In genomic region chr3:142279965-142280590, GRCh38 we compare ENCODE assay signal across 8 cellular contexts. TPM values are rescaled to one million over a fixed set of nuclear protein-coding genes. Genes with fewer than 3 reads are reported as not detected.
DNase-seq lines count a peak whose midpoint lies in the region; ATAC-seq and TF ChIP-seq lines count a peak whose summit lies in the region.

No MANE protein-coding gene starts in this region.

- no peak overlapping the region for H3K4me3 ChIP-seq in AG04450 (ENCODE audit: low read depth, low read length)
- H3K4me3 ChIP-seq in cardiac fibroblast (replicated peaks in 1 of 2; ENCODE audit: low read depth in 2 of 2, low read length in 2 of 2), result no peak overlapping the region

- H3K27ac ChIP-seq in AG04450 (ENCODE audit: low read depth, low read length), result no peak overlapping the region

- H3K9me3 ChIP-seq in AG04450 (ENCODE audit: control insufficient read depth, insufficient read depth, low read length), result no peaks in the 10 kb centered on the region; the same call in 1 of the 2 replicates

- ATAC-seq in GM18498 (IDR thresholded peaks at IDR 0.05; ENCODE audit: unreplicated experiment), result peak; percentile 84
- ATAC-seq in HG03066 (IDR thresholded peaks at IDR 0.05; ENCODE audit: low read depth, unreplicated experiment), result peak; percentile 95

- CTCF ChIA-PET in AG04450 (lab: Charles Lee), result interaction anchor here (0.7 to 5.8 kb wide), 35 partner anchors 10 to 405 kb away, joined by 3 to 125 read pairs (median 4); no protein-coding TSS in a partner anchor

- no peaks in the 10 kb centered on the region for H3K27me3 ChIP-seq in AG04450 (ENCODE audit: control insufficient read depth, insufficient read depth, low read length)

- POLR2A ChIA-PET in AG04450 (lab: Yijun Ruan, JAX), result no interaction called here

- DNase-seq in AG04450 (ENCODE audit: low read depth, low spot score), result no peak
- DNase-seq in NCI-H2029 (lab: John Stamatoyannopoulos, UW), result peak; percentile 61
- DNase-seq in SW 1271 (lab: John Stamatoyannopoulos, UW), result peak; percentile 13 to 66
- peak; percentile 90 to 92 for DNase-seq in cardiac fibroblast (ENCODE audit: low read depth in 2 of 2)
- peak; percentile 56 for DNase-seq in kidney glomerular epithelial cell (lab: John Stamatoyannopoulos, UW)
- peak in 2 of 3 donors; percentile 2 to 18 for DNase-seq in stimulated activated CD4-positive, alpha-beta T cell treated with anti-CD3 and anti-CD28 coated beads, TNF-alpha, amount 100 ng/mL, for 1 hour (ENCODE audit: low read depth in 3 of 3, low spot score in 1 of 3)

- TF ChIP-seq CTCF in AG04450 (IDR thresholded peaks at IDR 0.05; ENCODE audit: low read depth, low read length) (peak; percentile 64), cardiac fibroblast (IDR thresholded peaks at IDR 0.05; ENCODE audit: low read depth, low read length) (peak; percentile 48)

RNA-seq across cellular contexts. Expression of gene GK5, which starts 54.7 kb away (rescaled TPM):
- 8.0 and 12.2 TPM in 2 replicates for polyA plus RNA-seq in AG04450 (2011; rRNA removed)
- 4.8 and 7.4 TPM in 2 replicates for polyA minus RNA-seq in AG04450 (2011; rRNA and poly(A)+ RNA removed)
